ENCODE assay signal across 16 cellular contexts in genomic region chr18:38427736-38428135, GRCh38.
"Had no signal": no experiment of that assay in that cellular context is flagged by ENCODE, and none has a peak within 500 bp of the region (broad histone marks: within the 10 kb centered on the region; RNA-seq: fewer than 3 reads in every experiment).

No MANE protein-coding gene starts in this region.

- H3K9me3 ChIP-seq: MG63 had no signal

- DNase-seq: IMR-90, Karpas-422, KG1, MG63, NCI-H1105 treated with DMSO at 0.1 percent for 48 hours, NCI-H1417 treated with DMSO at 0.1 percent for 48 hours, NCI-H1694, NCI-H187 treated with DMSO at 0.1 percent for 48 hours, NCI-H2029 treated with DMSO at 0.1 percent for 48 hours, NCI-H526 treated with DMSO at 0.1 percent for 48 hours, Right ventricle myocardium superior, SIG-M5 had no signal

- H3K27me3 ChIP-seq: MG63, SJSA1 had no signal

- H3K4me1 ChIP-seq: SJSA1 had no signal

- H3K36me3 ChIP-seq: MG63, SJSA1 had no signal

- FAIRE-seq: HepG2, RCC 7860 had no signal

- H3K4me3 ChIP-seq: MG63, SJSA1, SK-N-MC had no signal

- H3K27ac ChIP-seq: SJSA1, SK-N-MC had no signal
